9 cellular contexts compared by ENCODE assay signal in genomic region chr19:13986348-13986904, GRCh38. TPM values are rescaled to one million over a fixed set of nuclear protein-coding genes. Genes with fewer than 3 reads are reported as not detected.
DNase-seq lines count a peak whose midpoint lies in the region; ATAC-seq lines count a peak whose summit lies in the region.
"Had no signal": no experiment of that assay in that cellular context is flagged by ENCODE, and none has a peak within 500 bp of the region (broad histone marks: within the 10 kb centered on the region; RNA-seq: fewer than 3 reads in every experiment).

No MANE protein-coding gene starts in this region.

- peaks cover 0 to 7% (median 0%) of the 10 kb centered on the region in 3 experiments for H3K36me3 ChIP-seq in naive thymus-derived CD4-positive, alpha-beta T cell (ENCODE audit: control insufficient read depth in 2 of 3, insufficient read depth in 3 of 3, low read length in 3 of 3)

- peaks cover 39 to 65% of the 10 kb centered on the region in 2 donors for H3K4me1 ChIP-seq in naive thymus-derived CD4-positive, alpha-beta T cell (ENCODE audit: control insufficient read depth in 2 of 2, insufficient read depth in 2 of 2, low read length in 2 of 2)

- H3K36me3 Mint-ChIP-seq in naive thymus-derived CD4-positive, alpha-beta T cell, result peaks cover 0 to 22% (median 20%) of the 10 kb centered on the region in 5 donors

- no peaks in the 10 kb centered on the region for H3K27me3 Mint-ChIP-seq in naive thymus-derived CD4-positive, alpha-beta T cell

- peaks cover 0 to 2% (median 0%) of the 10 kb centered on the region in 11 donors for H3K9me3 Mint-ChIP-seq in naive thymus-derived CD4-positive, alpha-beta T cell

- DNase-seq in A172 (ENCODE audit: low spot score) (peak; percentile 94), NOMO-1 (lab: John Stamatoyannopoulos, UW; ENCODE audit: unreplicated experiment in 2 of 2) (peak; percentile 95 to 98), fibroblast of gingiva (ENCODE audit: low read depth) (peak; percentile 40)
- DNase-seq in activated CD8-positive, alpha-beta memory T cell treated with anti-CD3 and anti-CD28 coated beads, Interleukin-2, amount 50 U/mL, for 48 hours, result peak; percentile 99
- peak; percentile 94 to 98 (median 97) for DNase-seq in naive thymus-derived CD4-positive, alpha-beta T cell
- peak; percentile 91 to 98 (median 96) for DNase-seq in stimulated activated naive CD4-positive, alpha-beta T cell (lab: John Stamatoyannopoulos, UW)

- CTCF ChIA-PET in naive thymus-derived CD4-positive, alpha-beta T cell (lab: Charles Lee), result interaction anchor here (0.7 to 1.4 kb wide), 5 partner anchors 20 to 95 kb away, joined by 3 to 6 read pairs (median 3); partner anchors contain the start of gene IL27RA

- peak overlapping the region; percentile 97 for H3K27ac ChIP-seq in naive thymus-derived CD4-positive, alpha-beta T cell (ENCODE audit: low read depth, low read length)

- ATAC-seq in GM18907 (IDR thresholded peaks at IDR 0.05; ENCODE audit: unreplicated experiment) (peak; percentile 83), HG03108 (IDR thresholded peaks at IDR 0.05; ENCODE audit: unreplicated experiment) (peak; percentile 72)
- ATAC-seq in naive thymus-derived CD4-positive, alpha-beta T cell, result peak; percentile 94

- POLR2A ChIA-PET in naive thymus-derived CD4-positive, alpha-beta T cell (lab: Charles Lee), result interaction anchor here (0.6 to 11.0 kb wide), 9 partner anchors 12 to 261 kb away, joined by 3 to 160 read pairs (median 4); partner anchors contain the start of genes DCAF15, IL27RA and RFX1

- peak overlapping the region; percentile 92 to 99 (median 96) for H3K27ac Mint-ChIP-seq in naive thymus-derived CD4-positive, alpha-beta T cell

- peak overlapping the region; percentile 48 for H3K4me3 ChIP-seq in naive thymus-derived CD4-positive, alpha-beta T cell (ENCODE audit: low read length)

- intact Hi-C loops in naive thymus-derived CD4-positive, alpha-beta T cell (cut with micrococcal nuclease), result loop anchor here (1.0 kb wide), 6 partner anchors 12 to 106 kb away; partner anchors contain the start of genes DCAF15 (in 2 of the 2) and RFX1 (in 2 of the 2)

- H3K9me3 ChIP-seq in naive thymus-derived CD4-positive, alpha-beta T cell (ENCODE audit: control insufficient read depth in 2 of 3, low read length in 3 of 3), result no peaks in the 10 kb centered on the region

- peak overlapping the region; percentile 61 to 85 (median 77) for H3K4me3 Mint-ChIP-seq in naive thymus-derived CD4-positive, alpha-beta T cell

- peaks cover 48 to 89% (median 66%) of the 10 kb centered on the region in 7 donors for H3K4me1 Mint-ChIP-seq in naive thymus-derived CD4-positive, alpha-beta T cell

- H3K27me3 ChIP-seq in naive thymus-derived CD4-positive, alpha-beta T cell (ENCODE audit: control insufficient read depth in 2 of 2, insufficient read depth in 2 of 2, low read length in 2 of 2), result no peaks in the 10 kb centered on the region

RNA-seq across cellular contexts. Expression of gene RFX1, which starts 19.7 kb away (rescaled TPM):
- total RNA-seq in A172 (2014; rRNA removed; shearing (Covaris generic)), result 1.7 and 2.2 TPM in 2 replicates
- total RNA-seq in naive thymus-derived CD4-positive, alpha-beta T cell, result 10 to 100 TPM; 15.7 to 23.5 (median 20.5) TPM
- 1 to 10 TPM; 1.0 TPM for polyA plus RNA-seq in naive thymus-derived CD4-positive, alpha-beta T cell

RNA-seq across cellular contexts. Expression of gene DCAF15, which starts 34.1 kb away (rescaled TPM):
- 41.3 and 41.6 TPM in 2 replicates for total RNA-seq in A172 (2014; rRNA removed; shearing (Covaris generic))
- total RNA-seq in naive thymus-derived CD4-positive, alpha-beta T cell, result 10 to 100 TPM; 68.5 to 92.0 (median 87.2) TPM
- polyA plus RNA-seq in naive thymus-derived CD4-positive, alpha-beta T cell, result 1 to 10 TPM; 3.7 to 8.8 TPM

RNA-seq across cellular contexts. Expression of gene RLN3, which starts 41.5 kb away (rescaled TPM):
- not detected in 2 replicates for total RNA-seq in A172 (2014; rRNA removed; shearing (Covaris generic))
- total RNA-seq in naive thymus-derived CD4-positive, alpha-beta T cell, result not detected
- not detected for polyA plus RNA-seq in naive thymus-derived CD4-positive, alpha-beta T cell
- polyA plus RNA-seq: BJ had no signal

RNA-seq across cellular contexts. Expression of gene IL27RA, which starts 45.1 kb away (rescaled TPM):
- 11.9 and 14.0 TPM in 2 replicates for total RNA-seq in A172 (2014; rRNA removed; shearing (Covaris generic))
- total RNA-seq in naive thymus-derived CD4-positive, alpha-beta T cell, result 100 to 1,000 TPM in 1 of 5 experiments, 10 to 100 TPM in 4; 32.1 to 118 (median 83.2) TPM
- 100 to 1,000 TPM in 1 of 2 donors, 10 to 100 TPM in 1; 76.4 to 120 TPM for polyA plus RNA-seq in naive thymus-derived CD4-positive, alpha-beta T cell

RNA-seq across cellular contexts. Expression of gene PODNL1, which starts 48.2 kb away (rescaled TPM):
- 1.1 and 2.7 TPM in 2 replicates for total RNA-seq in A172 (2014; rRNA removed; shearing (Covaris generic))
- total RNA-seq in naive thymus-derived CD4-positive, alpha-beta T cell, result under 1 TPM in 1 of 5 experiments, not detected in 4; 0.59 TPM
- under 1 TPM in 1 of 2 donors, not detected in 1; 0.33 TPM for polyA plus RNA-seq in naive thymus-derived CD4-positive, alpha-beta T cell

Comparison
In these comparisons a context has a peak if more than half of its experiments do, and no peak if none do; other contexts are left out.
1. Peak in every context shown above with its lines: DNase-seq, ATAC-seq, H3K4me3 ChIP-seq and H3K27ac ChIP-seq.
2. DNase-seq: peak in every context shown above with its lines; median percentile 99 in activated CD8-positive, alpha-beta memory T cell treated with anti-CD3 and anti-CD28 coated beads, Interleukin-2, amount 50 U/mL, for 48 hours; 97 in naive thymus-derived CD4-positive, alpha-beta T cell; 96 in NOMO-1; 96 in stimulated activated naive CD4-positive, alpha-beta T cell; 94 in A172; 40 in fibroblast of gingiva.